ENCODE assay signal across 16 cellular contexts in the genomic region with DNA sequence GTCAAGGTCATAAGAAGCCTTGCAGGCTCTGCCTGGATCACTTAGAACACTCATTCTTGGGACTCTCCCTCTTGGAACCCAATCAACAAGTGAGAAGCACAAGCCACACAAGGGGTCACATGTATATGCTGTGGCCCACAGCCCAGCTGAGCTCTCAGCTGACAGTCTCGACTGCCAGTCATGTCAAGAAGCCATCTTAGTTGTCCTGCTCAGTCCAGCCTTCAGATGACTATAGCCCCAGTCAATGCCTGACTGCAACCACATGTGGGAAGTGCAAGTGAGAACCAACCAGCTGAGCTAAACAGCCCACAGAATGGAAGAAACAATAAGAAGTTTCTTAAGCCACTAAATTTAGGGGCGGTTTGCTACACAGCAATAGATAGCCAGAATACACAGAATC.
A peak's percentile ranks its signal among the peaks of the same experiment; 100 is the strongest.
DNase-seq lines count a peak whose midpoint lies in the region; ATAC-seq lines count a peak whose summit lies in the region.
"Had no signal": no experiment of that assay in that cellular context is flagged by ENCODE, and none has a peak within 500 bp of the region (broad histone marks: within the 10 kb centered on the region; RNA-seq: fewer than 3 reads in every experiment).

No MANE protein-coding gene starts in this region.

- DNase-seq in MV-4-11 (lab: John Stamatoyannopoulos, UW): peak; percentile 66
- peak; percentile 64 for DNase-seq in myocyte (ENCODE audit: low read depth)
- no peak for DNase-seq in Ammon's horn (ENCODE audit: low spot score)
- no peak for DNase-seq in T-helper 2 cell
- DNase-seq: BE2C; CD4-positive, alpha-beta memory T cell; DMS79; GOT3; H9 had no signal

- peak overlapping the region; percentile 17 for H3K27ac ChIP-seq in temporal lobe (ENCODE audit: low read depth, low read length)
- H3K27ac ChIP-seq: C4-2B, HL-60 had no signal

- ATAC-seq in HG02798 (IDR thresholded peaks at IDR 0.05; ENCODE audit: poor library complexity, unreplicated experiment) (peak; percentile 44), HG02642 (IDR thresholded peaks at IDR 0.05; ENCODE audit: poor library complexity, unreplicated experiment) (no peak)
- ATAC-seq: GM12878, K562 had no signal

Comparison
In these comparisons a context has a peak if more than half of its experiments do, and no peak if none do; other contexts are left out.
1. DNase-seq: peak in MV-4-11 (single experiment) and myocyte (single experiment); none in Ammon's horn (single experiment) and T-helper 2 cell (0 of 5).